18 cellular contexts compared by ENCODE assay signal in genomic region chr1:119482517-119483425, GRCh38. TPM values are rescaled to one million over a fixed set of nuclear protein-coding genes. Genes with fewer than 3 reads are reported as not detected.
DNase-seq lines count a peak whose midpoint lies in the region; ATAC-seq and TF ChIP-seq lines count a peak whose summit lies in the region.
"Had no signal": no experiment of that assay in that cellular context is flagged by ENCODE, and none has a peak within 500 bp of the region (broad histone marks: within the 10 kb centered on the region; RNA-seq: fewer than 3 reads in every experiment).

No MANE protein-coding gene starts in this region.

- H3K27ac Mint-ChIP-seq in GM23338 (no peak overlapping the region), WTC11 (0 out of 2 replicates have a peak overlapping the region, but pooled peaks have one; percentile 3), progenitor cell of endocrine pancreas (peak overlapping the region; percentile 35), T-helper 17 cell (no peak overlapping the region)

- CTCF ChIA-PET in WTC11 (lab: Charles Lee) = interaction anchor here (1.2 to 1.4 kb wide), 2 partner anchors 33 to 61 kb away, joined by 4 read pairs; no protein-coding TSS in a partner anchor

- H3K9me3 ChIP-seq in T-helper 17 cell (ENCODE audit: control insufficient read depth, low read length, poor library complexity, severe bottlenecking) = no peaks in the 10 kb centered on the region
- H3K9me3 ChIP-seq: A549 had no signal

- no peaks in the 10 kb centered on the region for H3K79me2 ChIP-seq in GM23338 (replicated peaks; ENCODE audit: insufficient read depth)

- no peaks in the 10 kb centered on the region for H3K27me3 ChIP-seq in GM23338 (ENCODE audit: insufficient read depth)

- H3K27me3 Mint-ChIP-seq in GM23338 (ENCODE audit: insufficient read depth, low read depth, poor library complexity) (peaks cover 6% of the 10 kb centered on the region), WTC11 (ENCODE audit: low read depth) (no peaks in the 10 kb centered on the region), progenitor cell of endocrine pancreas (no peaks in the 10 kb centered on the region), T-helper 17 cell (peaks cover 7% of the 10 kb centered on the region)

- H3K4me1 ChIP-seq in GM23338 (ENCODE audit: insufficient read depth) = no peaks in the 10 kb centered on the region
- H3K4me1 ChIP-seq: A549 had no signal

- H3K4me2 ChIP-seq in GM23338 = no peak overlapping the region
- H3K4me2 ChIP-seq: A549, KMS-11 had no signal

- no peaks in the 10 kb centered on the region for H3K36me3 Mint-ChIP-seq in GM23338 (ENCODE audit: low read depth)
- no peaks in the 10 kb centered on the region for H3K36me3 Mint-ChIP-seq in WTC11
- H3K36me3 Mint-ChIP-seq in progenitor cell of endocrine pancreas (ENCODE audit: insufficient read depth) = no peaks in the 10 kb centered on the region
- no peaks in the 10 kb centered on the region for H3K36me3 Mint-ChIP-seq in T-helper 17 cell (ENCODE audit: low read depth)

- no peak for TF ChIP-seq CTCF in GM23338 (conservative IDR thresholded peaks at IDR 0.05; ENCODE audit: low read depth in 2 of 2)
- no peak for TF ChIP-seq CTCF in WTC11 (IDR thresholded peaks at IDR 0.05)
- no peak for TF ChIP-seq CTCF in progenitor cell of endocrine pancreas (IDR thresholded peaks at IDR 0.05; ENCODE audit: unreplicated experiment)

- H2AFZ ChIP-seq in GM23338 = peak overlapping the region; percentile 69

- H3K9me3 Mint-ChIP-seq in GM23338 (no peaks in the 10 kb centered on the region), WTC11 (no peaks in the 10 kb centered on the region), progenitor cell of endocrine pancreas (ENCODE audit: low read depth) (no peaks in the 10 kb centered on the region)

- peaks cover 14% of the 10 kb centered on the region for H3K4me1 Mint-ChIP-seq in GM23338
- peaks cover 14% of the 10 kb centered on the region for H3K4me1 Mint-ChIP-seq in WTC11
- peaks cover 20% of the 10 kb centered on the region for H3K4me1 Mint-ChIP-seq in progenitor cell of endocrine pancreas (ENCODE audit: low read depth)
- no peaks in the 10 kb centered on the region for H3K4me1 Mint-ChIP-seq in T-helper 17 cell

- H4K20me1 ChIP-seq in GM23338 (replicated peaks; ENCODE audit: insufficient read depth) = no peaks in the 10 kb centered on the region

- ATAC-seq in GM23338 (peak; percentile 65), WTC11 (peak; percentile 76), T-helper 17 cell (no peak)
- ATAC-seq: A549, Panc1 had no signal

- no peaks in the 10 kb centered on the region for H3F3A ChIP-seq in GM23338 (replicated peaks; ENCODE audit: low read depth)

- no peaks in the 10 kb centered on the region for H3K36me3 ChIP-seq in GM23338 (ENCODE audit: insufficient read depth)

- H3K9me2 ChIP-seq in GM23338 (ENCODE audit: insufficient read depth) = no peaks in the 10 kb centered on the region

- DNase-seq in GM23338 (ENCODE audit: low spot score) (peak; percentile 24), WTC11 (ENCODE audit: low spot score) (no peak), left kidney (ENCODE audit: low read depth, low spot score) (peak; percentile 7), progenitor cell of endocrine pancreas (ENCODE audit: low spot score, unreplicated experiment) (no peak), SK-N-DZ (ENCODE audit: low spot score) (no peak), AG20443 (ENCODE audit: low spot score) (no peak), T-helper 17 cell (no peak)
- DNase-seq in activated CD8-positive, alpha-beta memory T cell treated with anti-CD3 and anti-CD28 coated beads, Interleukin-2, amount 50 U/mL, for 4 hours = no peak
- DNase-seq: C1 segment of cervical spinal cord, GF-D8, NCI-H1092, NCI-H2081 treated with DMSO at 0.1 percent for 48 hours, NCI-H524 treated with DMSO at 0.1 percent for 48 hours had no signal

- no peak overlapping the region for H3K27ac ChIP-seq in GM23338 (ENCODE audit: low read depth)
- H3K27ac ChIP-seq: A549, KMS-11 had no signal

- POLR2A ChIA-PET in WTC11 (lab: Charles Lee) = no interaction called here

- no peak overlapping the region for H3K4me3 ChIP-seq in GM23338
- H3K4me3 ChIP-seq: A549 had no signal

- H3K4me3 Mint-ChIP-seq in GM23338 (no peak overlapping the region), WTC11 (no peak overlapping the region), progenitor cell of endocrine pancreas (ENCODE audit: low read depth) (no peak overlapping the region), T-helper 17 cell (no peak overlapping the region)

TF ChIP-seq in GM23338, 12 proteins besides CTCF, POLR2A, EP300 and RAD21 (continues in another document):
- TF ChIP-seq REST (IDR thresholded peaks at IDR 0.05; ENCODE audit: unreplicated experiment) (no peak), ETS1 (IDR thresholded peaks at IDR 0.05) (no peak), NANOG (IDR thresholded peaks at IDR 0.05; ENCODE audit: borderline replicate concordance) (no peak)

TF ChIP-seq in WTC11, 78 proteins besides CTCF, POLR2A, EP300 and RAD21 (continues in another document):
- TF ChIP-seq CDX4 (CRISPR knock-in tag; IDR thresholded peaks at IDR 0.05; ENCODE audit: borderline replicate concordance) (no peak), ATF3 (CRISPR knock-in tag; conservative IDR thresholded peaks at IDR 0.05) (no peak), NFATC4 (CRISPR knock-in tag; IDR thresholded peaks at IDR 0.05) (no peak), USF2 (CRISPR knock-in tag; IDR thresholded peaks at IDR 0.05) (no peak), HMGA2 (CRISPR knock-in tag; IDR thresholded peaks at IDR 0.05) (no peak), ATF1 (CRISPR knock-in tag; IDR thresholded peaks at IDR 0.05) (no peak), ZNF512 (CRISPR knock-in tag; IDR thresholded peaks at IDR 0.05; ENCODE audit: borderline replicate concordance) (no peak), GRHL2 (CRISPR knock-in tag; IDR thresholded peaks at IDR 0.05; ENCODE audit: insufficient replicate concordance, severe bottlenecking) (no peak), ZNF396 (CRISPR knock-in tag; IDR thresholded peaks at IDR 0.05; ENCODE audit: borderline replicate concordance) (no peak), ZNF232 (CRISPR knock-in tag; IDR thresholded peaks at IDR 0.05) (no peak), ZMAT4 (CRISPR knock-in tag; IDR thresholded peaks at IDR 0.05) (no peak), ELF4 (CRISPR knock-in tag; IDR thresholded peaks at IDR 0.05; ENCODE audit: low read depth) (no peak), SOX15 (CRISPR knock-in tag; IDR thresholded peaks at IDR 0.05) (no peak), ZBTB43 (CRISPR knock-in tag; IDR thresholded peaks at IDR 0.05) (no peak)

RNA-seq across cellular contexts. Expression of gene HSD3B1, which starts 24.2 kb away (rescaled TPM):
- total RNA-seq in GM23338 (2014; rRNA removed; shearing (Covaris generic)) = not detected in 2 replicates
- polyA plus RNA-seq in GM23338 (2016; fragmentation: Nextera tagmentation; extraction: Ambion mirVana) = not detected in 2 replicates
- total RNA-seq in WTC11 (2021) = not detected in 3 replicates
- total RNA-seq in progenitor cell of endocrine pancreas = not detected in 2 replicates
- polyA plus RNA-seq in SK-N-DZ (2014; cell fraction: cytosol; rRNA removed) = not detected in 2 replicates
- polyA plus RNA-seq in SK-N-DZ (2014; cell fraction: nucleus; rRNA removed) = not detected in 2 replicates
- not detected for total RNA-seq in T-helper 17 cell
- total RNA-seq: H4, MCF 10A had no signal
- polyA plus RNA-seq: A549 had no signal

Comparison
In these comparisons a context has a peak if more than half of its experiments do, and no peak if none do; other contexts are left out.
1. DNase-seq: peak in GM23338 (single experiment) and left kidney (single experiment); none in WTC11 (single experiment), progenitor cell of endocrine pancreas (single experiment), SK-N-DZ (single experiment), AG20443 (single experiment), activated CD8-positive, alpha-beta memory T cell treated with anti-CD3 and anti-CD28 coated beads, Interleukin-2, amount 50 U/mL, for 4 hours (single experiment) and T-helper 17 cell (0 of 3).
2. H3K27ac Mint-ChIP-seq: peak in WTC11 (single experiment) and progenitor cell of endocrine pancreas (single experiment); none in GM23338 (single experiment) and T-helper 17 cell (single experiment).